In the genomic region with DNA sequence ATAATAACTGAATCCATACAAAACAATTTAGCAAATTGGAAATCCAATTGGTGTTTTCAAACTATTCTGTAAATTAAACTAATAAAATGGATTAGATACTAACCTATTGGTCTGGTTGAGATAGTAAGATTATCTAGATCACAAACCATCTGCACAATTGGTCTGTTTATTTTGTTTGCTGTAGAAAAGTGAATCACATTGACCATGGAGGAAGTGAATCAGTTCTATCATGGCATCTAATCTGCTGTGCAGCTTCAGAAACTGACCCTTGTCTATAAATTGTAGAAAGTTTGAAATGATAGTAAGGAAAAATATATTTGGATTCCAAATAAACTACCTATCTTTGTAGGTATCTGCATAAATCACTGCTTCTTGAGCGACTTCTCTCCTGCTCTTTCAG, we compare ENCODE assay signal across 17 cellular contexts.
"Had no signal": no experiment of that assay in that cellular context is flagged by ENCODE, and none has a peak within 500 bp of the region (broad histone marks: within the 10 kb centered on the region; RNA-seq: fewer than 3 reads in every experiment).

No MANE protein-coding gene starts in this region.

- H3K4me1 ChIP-seq: gastroesophageal sphincter had no signal

- DNase-seq: activated CD4-positive, alpha-beta T cell treated with anti-CD3 and anti-CD28 coated beads, Interleukin-2, amount 50 U/mL, for 48 hours; activated naive CD4-positive, alpha-beta T cell treated with anti-CD3 and anti-CD28 coated beads for 36 hours; activated T-cell treated with anti-CD3 and anti-CD28 coated beads, Interleukin-2, amount 50 U/mL, for 1 hour; cortex of kidney; effector CD4-positive, alpha-beta T cell; islet precursor cell; mucosa of descending colon; naive thymus-derived CD4-positive, alpha-beta T cell; stimulated activated CD4-positive, alpha-beta T cell treated with anti-CD3 and anti-CD28 coated beads, Interleukin-12 subunit alpha, Interleukin-12 subunit beta, amount 100 ng/mL, for 4 hours; stimulated activated CD4-positive, alpha-beta T cell treated with anti-CD3 and anti-CD28 coated beads, Interleukin-2, amount 100 ng/mL, for 24 hours; stomach; WERI-Rb-1 had no signal

- H3K27ac ChIP-seq: body of pancreas, gastroesophageal sphincter, stomach, thoracic aorta, WERI-Rb-1 had no signal

- H3K9me3 ChIP-seq: body of pancreas, gastroesophageal sphincter, mucosa of descending colon, stomach, thoracic aorta had no signal

- H3K9me3 Mint-ChIP-seq: activated naive CD4-positive, alpha-beta T cell treated with anti-CD3 and anti-CD28 coated beads for 36 hours; activated T-helper 2 cell treated with anti-CD3 and anti-CD28 coated beads, Interferon-gamma antibody, Interleukin-2, Interleukin-4, amounts not matched to agents 10 μg/mL and 5 μg/mL and 100 μg/mL, durations not matched to agents 14 hours and 24 hours and 36 hours had no signal

- H3K4me1 Mint-ChIP-seq: central memory CD8-positive, alpha-beta T cell; naive thymus-derived CD4-positive, alpha-beta T cell had no signal

- H3K4me3 Mint-ChIP-seq: activated naive CD4-positive, alpha-beta T cell treated with anti-CD3 and anti-CD28 coated beads for 36 hours; central memory CD8-positive, alpha-beta T cell; naive thymus-derived CD4-positive, alpha-beta T cell had no signal

- H3K27ac Mint-ChIP-seq: activated naive CD4-positive, alpha-beta T cell treated with anti-CD3 and anti-CD28 coated beads for 36 hours; activated T-helper 2 cell treated with anti-CD3 and anti-CD28 coated beads, Interferon-gamma antibody, Interleukin-2, Interleukin-4, amounts not matched to agents 10 μg/mL and 5 μg/mL and 100 μg/mL, durations not matched to agents 14 hours and 24 hours and 36 hours; naive thymus-derived CD4-positive, alpha-beta T cell had no signal

- H3K4me3 ChIP-seq: body of pancreas, gastroesophageal sphincter, mucosa of descending colon, stomach, thoracic aorta had no signal

- H3K36me3 Mint-ChIP-seq: naive thymus-derived CD4-positive, alpha-beta T cell had no signal

- H3K27me3 ChIP-seq: body of pancreas, gastroesophageal sphincter, stomach had no signal

- H3K27me3 Mint-ChIP-seq: central memory CD8-positive, alpha-beta T cell; naive thymus-derived CD4-positive, alpha-beta T cell had no signal

- H3K36me3 ChIP-seq: gastroesophageal sphincter, stomach, thoracic aorta, WERI-Rb-1 had no signal
